In genomic region chr12:123091230-123091629, GRCh38 we compare ENCODE assay signal across 2 cellular contexts.
TF ChIP-seq lines count a peak whose summit lies in the region.

No MANE protein-coding gene starts in this region.

TF ChIP-seq in A549, 52 proteins besides CTCF, POLR2A, EP300 and RAD21 (continued from another document):
- TF ChIP-seq RFX5 (IDR thresholded peaks at IDR 0.05) = no peak
- no peak for TF ChIP-seq ZFP36 (IDR thresholded peaks at IDR 0.05; ENCODE audit: borderline replicate concordance, partially characterized antibody)
- TF ChIP-seq HDAC2 (IDR thresholded peaks at IDR 0.05) = no peak
- TF ChIP-seq NR3C1 (IDR thresholded peaks at IDR 0.05) = no peak
- no peak for TF ChIP-seq POLR2AphosphoS2 (conservative IDR thresholded peaks at IDR 0.05; ENCODE audit: low read length)
- no peak for TF ChIP-seq CHD2 (IDR thresholded peaks at IDR 0.05; ENCODE audit: low read length, partially characterized antibody)
- TF ChIP-seq HMGXB4 (CRISPR knock-in tag; IDR thresholded peaks at IDR 0.05; ENCODE audit: borderline replicate concordance) = no peak
- TF ChIP-seq CBX2 (IDR thresholded peaks at IDR 0.05; ENCODE audit: borderline replicate concordance, low read depth) = no peak
- TF ChIP-seq HOXB13 (CRISPR knock-in tag; IDR thresholded peaks at IDR 0.05; ENCODE audit: low read depth) = no peak
TF ChIP-seq in A549: peak in this region for 0.

TF ChIP-seq in WTC11, 78 proteins besides CTCF, POLR2A, EP300 and RAD21 (continued from another document):
- TF ChIP-seq ZMAT4 (CRISPR knock-in tag; IDR thresholded peaks at IDR 0.05) (no peak), SMAD3 (CRISPR knock-in tag; IDR thresholded peaks at IDR 0.05; ENCODE audit: borderline replicate concordance) (no peak), ZBTB43 (CRISPR knock-in tag; IDR thresholded peaks at IDR 0.05) (no peak), ATF2 (CRISPR knock-in tag; IDR thresholded peaks at IDR 0.05; ENCODE audit: borderline replicate concordance, low read depth) (no peak), ZNF263 (CRISPR knock-in tag; IDR thresholded peaks at IDR 0.05; ENCODE audit: low read depth) (no peak), SMAD4 (CRISPR knock-in tag; IDR thresholded peaks at IDR 0.05) (no peak), NR3C1 (CRISPR knock-in tag; conservative IDR thresholded peaks at IDR 0.05; ENCODE audit: low read depth) (no peak), NFYB (CRISPR knock-in tag; conservative IDR thresholded peaks at IDR 0.05; ENCODE audit: low read depth) (no peak), CBFB (CRISPR knock-in tag; IDR thresholded peaks at IDR 0.05; ENCODE audit: low read depth) (no peak), USF2 (CRISPR knock-in tag; IDR thresholded peaks at IDR 0.05) (no peak), FOXP1 (CRISPR knock-in tag; IDR thresholded peaks at IDR 0.05; ENCODE audit: borderline replicate concordance) (no peak)
- TF ChIP-seq, protein P1, sequence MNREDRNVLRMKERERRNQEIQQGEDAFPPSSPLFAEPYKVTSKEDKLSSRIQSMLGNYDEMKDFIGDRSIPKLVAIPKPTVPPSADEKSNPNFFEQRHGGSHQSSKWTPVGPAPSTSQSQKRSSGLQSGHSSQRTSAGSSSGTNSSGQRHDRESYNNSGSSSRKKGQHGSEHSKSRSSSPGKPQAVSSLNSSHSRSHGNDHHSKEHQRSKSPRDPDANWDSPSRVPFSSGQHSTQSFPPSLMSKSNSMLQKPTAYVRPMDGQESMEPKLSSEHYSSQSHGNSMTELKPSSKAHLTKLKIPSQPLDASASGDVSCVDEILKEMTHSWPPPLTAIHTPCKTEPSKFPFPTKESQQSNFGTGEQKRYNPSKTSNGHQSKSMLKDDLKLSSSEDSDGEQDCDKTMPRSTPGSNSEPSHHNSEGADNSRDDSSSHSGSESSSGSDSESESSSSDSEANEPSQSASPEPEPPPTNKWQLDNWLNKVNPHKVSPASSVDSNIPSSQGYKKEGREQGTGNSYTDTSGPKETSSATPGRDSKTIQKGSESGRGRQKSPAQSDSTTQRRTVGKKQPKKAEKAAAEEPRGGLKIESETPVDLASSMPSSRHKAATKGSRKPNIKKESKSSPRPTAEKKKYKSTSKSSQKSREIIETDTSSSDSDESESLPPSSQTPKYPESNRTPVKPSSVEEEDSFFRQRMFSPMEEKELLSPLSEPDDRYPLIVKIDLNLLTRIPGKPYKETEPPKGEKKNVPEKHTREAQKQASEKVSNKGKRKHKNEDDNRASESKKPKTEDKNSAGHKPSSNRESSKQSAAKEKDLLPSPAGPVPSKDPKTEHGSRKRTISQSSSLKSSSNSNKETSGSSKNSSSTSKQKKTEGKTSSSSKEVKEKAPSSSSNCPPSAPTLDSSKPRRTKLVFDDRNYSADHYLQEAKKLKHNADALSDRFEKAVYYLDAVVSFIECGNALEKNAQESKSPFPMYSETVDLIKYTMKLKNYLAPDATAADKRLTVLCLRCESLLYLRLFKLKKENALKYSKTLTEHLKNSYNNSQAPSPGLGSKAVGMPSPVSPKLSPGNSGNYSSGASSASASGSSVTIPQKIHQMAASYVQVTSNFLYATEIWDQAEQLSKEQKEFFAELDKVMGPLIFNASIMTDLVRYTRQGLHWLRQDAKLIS (CRISPR knock-in tag; IDR thresholded peaks at IDR 0.05; ENCODE audit: borderline replicate concordance) = no peak
- TF ChIP-seq, protein P2, sequence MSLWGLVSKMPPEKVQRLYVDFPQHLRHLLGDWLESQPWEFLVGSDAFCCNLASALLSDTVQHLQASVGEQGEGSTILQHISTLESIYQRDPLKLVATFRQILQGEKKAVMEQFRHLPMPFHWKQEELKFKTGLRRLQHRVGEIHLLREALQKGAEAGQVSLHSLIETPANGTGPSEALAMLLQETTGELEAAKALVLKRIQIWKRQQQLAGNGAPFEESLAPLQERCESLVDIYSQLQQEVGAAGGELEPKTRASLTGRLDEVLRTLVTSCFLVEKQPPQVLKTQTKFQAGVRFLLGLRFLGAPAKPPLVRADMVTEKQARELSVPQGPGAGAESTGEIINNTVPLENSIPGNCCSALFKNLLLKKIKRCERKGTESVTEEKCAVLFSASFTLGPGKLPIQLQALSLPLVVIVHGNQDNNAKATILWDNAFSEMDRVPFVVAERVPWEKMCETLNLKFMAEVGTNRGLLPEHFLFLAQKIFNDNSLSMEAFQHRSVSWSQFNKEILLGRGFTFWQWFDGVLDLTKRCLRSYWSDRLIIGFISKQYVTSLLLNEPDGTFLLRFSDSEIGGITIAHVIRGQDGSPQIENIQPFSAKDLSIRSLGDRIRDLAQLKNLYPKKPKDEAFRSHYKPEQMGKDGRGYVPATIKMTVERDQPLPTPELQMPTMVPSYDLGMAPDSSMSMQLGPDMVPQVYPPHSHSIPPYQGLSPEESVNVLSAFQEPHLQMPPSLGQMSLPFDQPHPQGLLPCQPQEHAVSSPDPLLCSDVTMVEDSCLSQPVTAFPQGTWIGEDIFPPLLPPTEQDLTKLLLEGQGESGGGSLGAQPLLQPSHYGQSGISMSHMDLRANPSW (CRISPR knock-in tag; conservative IDR thresholded peaks at IDR 0.05; ENCODE audit: low read depth) = no peak
- TF ChIP-seq, protein P3, sequence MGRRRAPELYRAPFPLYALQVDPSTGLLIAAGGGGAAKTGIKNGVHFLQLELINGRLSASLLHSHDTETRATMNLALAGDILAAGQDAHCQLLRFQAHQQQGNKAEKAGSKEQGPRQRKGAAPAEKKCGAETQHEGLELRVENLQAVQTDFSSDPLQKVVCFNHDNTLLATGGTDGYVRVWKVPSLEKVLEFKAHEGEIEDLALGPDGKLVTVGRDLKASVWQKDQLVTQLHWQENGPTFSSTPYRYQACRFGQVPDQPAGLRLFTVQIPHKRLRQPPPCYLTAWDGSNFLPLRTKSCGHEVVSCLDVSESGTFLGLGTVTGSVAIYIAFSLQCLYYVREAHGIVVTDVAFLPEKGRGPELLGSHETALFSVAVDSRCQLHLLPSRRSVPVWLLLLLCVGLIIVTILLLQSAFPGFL (CRISPR knock-in tag; IDR thresholded peaks at IDR 0.05; ENCODE audit: borderline replicate concordance) = no peak
